Comparison of ENCODE assay signal across 35 cellular contexts in the genomic region with DNA sequence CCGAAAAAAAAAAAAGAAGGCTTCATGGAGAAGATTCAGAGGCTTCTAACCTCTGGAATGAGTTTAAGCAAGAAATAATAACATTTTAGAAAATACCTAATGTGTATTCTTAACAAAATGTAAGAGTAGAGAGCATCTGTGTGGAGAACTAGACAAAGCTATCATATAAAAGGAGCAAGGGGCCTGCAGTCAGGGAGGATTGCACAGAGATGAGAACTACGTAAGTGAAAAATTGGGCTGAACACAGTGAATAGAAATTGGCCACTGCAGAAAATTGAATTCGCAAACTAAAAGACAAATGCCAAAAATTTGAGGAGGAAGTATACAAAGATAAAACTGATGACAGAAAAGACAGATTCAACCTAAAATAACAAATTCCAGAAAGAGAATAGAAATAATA.
"Had no signal": no experiment of that assay in that cellular context is flagged by ENCODE, and none has a peak within 500 bp of the region (broad histone marks: within the 10 kb centered on the region; RNA-seq: fewer than 3 reads in every experiment).

No MANE protein-coding gene starts in this region.

- H3K4me1 ChIP-seq: adrenal gland, ascending aorta had no signal

- H3K36me3 ChIP-seq: adrenal gland, ascending aorta, cardiac muscle cell had no signal

- H3K4me1 Mint-ChIP-seq: activated B cell treated with CpG ODN at 0.5 μM for 24 hours; activated CD4-positive, alpha-beta T cell treated with anti-CD3 and anti-CD28 coated beads, Interleukin-2, amount 10 ng/mL, durations not matched to agents 24 days and 14 days; activated naive CD8-positive, alpha-beta T cell treated with anti-CD3 and anti-CD28 coated beads for 36 hours; activated T-helper 17 cell treated with anti-CD3 and anti-CD28 coated beads, Interleukin-2, amount 50 U/mL, for 72 hours had no signal

- H3K27ac ChIP-seq: adrenal gland, ascending aorta, cardiac muscle cell, VCaP had no signal

- DNase-seq: activated B cell treated with CpG ODN at 0.5 μM for 24 hours; activated CD4-positive, alpha-beta memory T cell treated with anti-CD3 and anti-CD28 coated beads for 36 hours; activated CD4-positive, alpha-beta T cell treated with anti-CD3 and anti-CD28 coated beads for 4 hours; activated CD4-positive, alpha-beta T cell treated with anti-CD3 and anti-CD28 coated beads, Interleukin-2, amount 10 ng/mL, durations not matched to agents 24 days and 14 days; activated CD4-positive, alpha-beta T cell treated with anti-CD3 and anti-CD28 coated beads, Interleukin-2, amount 50 U/mL, for 1 hour; activated CD4-positive, alpha-beta T cell treated with anti-CD3 and anti-CD28 coated beads, Interleukin-2, amount 50 U/mL, for 4 hours; activated CD4-positive, CD25-positive, alpha-beta regulatory T cell treated with anti-CD3 and anti-CD28 coated beads, Interleukin-2, amount 50 U/mL, for 72 hours; activated CD8-positive, alpha-beta memory T cell treated with anti-CD3 and anti-CD28 coated beads, Interleukin-2, amount 50 U/mL, for 4 hours; activated CD8-positive, alpha-beta T cell treated with anti-CD3 and anti-CD28 coated beads for 36 hours; activated effector memory CD4-positive, alpha-beta T cell treated with anti-CD3 and anti-CD28 coated beads, Interleukin-2, amount 50 U/mL, for 16 hours; activated gamma-delta T cell treated with Interleukin-2 at 50 U/mL for 16 hours; activated naive CD4-positive, alpha-beta T cell; activated naive CD4-positive, alpha-beta T cell treated with anti-CD3 and anti-CD28 coated beads for 36 hours; activated naive CD4-positive, alpha-beta T cell treated with anti-CD3 and anti-CD28 coated beads, Interleukin-2, amount 50 U/mL, for 16 hours; activated naive CD8-positive, alpha-beta T cell treated with anti-CD3 and anti-CD28 coated beads for 36 hours; activated T-cell treated with anti-CD3 and anti-CD28 coated beads for 4 hours; activated T-cell treated with anti-CD3 and anti-CD28 coated beads, Interleukin-2, amount 50 U/mL, for 1 hour; activated T-cell treated with anti-CD3 and anti-CD28 coated beads, Interleukin-2, amount 50 U/mL, for 4 hours; activated T-cell treated with anti-CD3 and anti-CD28 coated beads, Interleukin-2, amount 50 U/mL, for 72 hours; adrenal gland; amniotic stem cell; central memory CD4-positive, alpha-beta T cell; SW 1271; T-helper 1 cell; T-helper 2 cell; T-helper 9 cell had no signal

- H3K9me3 Mint-ChIP-seq: activated B cell treated with CpG ODN at 0.5 μM for 24 hours; activated CD4-positive, alpha-beta memory T cell treated with anti-CD3 and anti-CD28 coated beads for 36 hours; activated CD4-positive, alpha-beta T cell treated with anti-CD3 and anti-CD28 coated beads, Interleukin-2, amount 10 ng/mL, durations not matched to agents 24 days and 14 days; activated CD8-positive, alpha-beta T cell treated with anti-CD3 and anti-CD28 coated beads for 36 hours; activated naive CD4-positive, alpha-beta T cell treated with anti-CD3 and anti-CD28 coated beads for 36 hours; activated naive CD4-positive, alpha-beta T cell treated with anti-CD3 and anti-CD28 coated beads, Interleukin-2, amount 50 U/mL, for 72 hours; activated naive CD8-positive, alpha-beta T cell treated with anti-CD3 and anti-CD28 coated beads for 36 hours; activated T-cell treated with anti-CD3 and anti-CD28 coated beads, Interleukin-2, amount 50 U/mL, for 4 hours; activated T-cell treated with anti-CD3 and anti-CD28 coated beads, Interleukin-2, amount 50 U/mL, for 72 hours; activated T-helper 1 cell treated with anti-CD3 and anti-CD28 coated beads, Interleukin-12 subunit alpha, Interleukin-12 subunit beta, Interleukin-2, Interleukin-4 antibody, amounts not matched to agents 30 ng/mL and 10 ng/mL and 1 ng/mL, durations not matched to agents 14 hours and 24 hours and 36 hours; activated T-helper 17 cell treated with anti-CD3 and anti-CD28 coated beads, Interleukin-2, amount 50 U/mL, for 72 hours; brain; T-helper 1 cell treated with Interleukin-12 subunit alpha and Interleukin-12 subunit beta and Interleukin-4 antibody, amounts not matched to agents 30 μg/mL and 1 μg/mL, for 36 hours; T-helper 2 cell treated with Interferon-gamma antibody and Interleukin-4, amounts not matched to agents 5 μg/mL and 100 μg/mL, for 36 hours had no signal

- H3K9me3 ChIP-seq: adrenal gland, ascending aorta had no signal

- H3K27ac Mint-ChIP-seq: activated B cell treated with CpG ODN at 0.5 μM for 24 hours; activated CD4-positive, alpha-beta memory T cell treated with anti-CD3 and anti-CD28 coated beads for 36 hours; activated CD4-positive, alpha-beta T cell treated with anti-CD3 and anti-CD28 coated beads, Interleukin-2, amount 10 ng/mL, durations not matched to agents 24 days and 14 days; activated CD8-positive, alpha-beta T cell treated with anti-CD3 and anti-CD28 coated beads for 36 hours; activated naive CD4-positive, alpha-beta T cell treated with anti-CD3 and anti-CD28 coated beads for 36 hours; activated naive CD8-positive, alpha-beta T cell treated with anti-CD3 and anti-CD28 coated beads for 36 hours; activated T-cell treated with anti-CD3 and anti-CD28 coated beads, Interleukin-2, amount 50 U/mL, for 72 hours; activated T-helper 1 cell treated with anti-CD3 and anti-CD28 coated beads, Interleukin-12 subunit alpha, Interleukin-12 subunit beta, Interleukin-2, Interleukin-4 antibody, amounts not matched to agents 30 ng/mL and 10 ng/mL and 1 ng/mL, durations not matched to agents 14 hours and 24 hours and 36 hours; activated T-helper 17 cell treated with anti-CD3 and anti-CD28 coated beads, Interleukin-2, amount 50 U/mL, for 72 hours; T-helper 1 cell treated with Interleukin-12 subunit alpha and Interleukin-12 subunit beta and Interleukin-4 antibody, amounts not matched to agents 30 μg/mL and 1 μg/mL, for 36 hours; T-helper 2 cell treated with Interferon-gamma antibody and Interleukin-4, amounts not matched to agents 5 μg/mL and 100 μg/mL, for 36 hours had no signal

- ATAC-seq: activated CD8-positive, alpha-beta T cell treated with anti-CD3 and anti-CD28 coated beads for 36 hours; activated naive CD4-positive, alpha-beta T cell treated with anti-CD3 and anti-CD28 coated beads, Interleukin-2, amount 50 U/mL, for 72 hours; activated T-cell treated with anti-CD3 and anti-CD28 coated beads, Interleukin-2, amount 50 U/mL, for 4 hours; activated T-cell treated with anti-CD3 and anti-CD28 coated beads, Interleukin-2, amount 50 U/mL, for 72 hours; activated T-helper 17 cell treated with anti-CD3 and anti-CD28 coated beads, Interleukin-2, amount 50 U/mL, for 72 hours had no signal

- H3K4me3 ChIP-seq: adrenal gland, ascending aorta, cardiac muscle cell had no signal

- H3K27me3 ChIP-seq: adrenal gland, ascending aorta, cardiac muscle cell had no signal

- H3K4me3 Mint-ChIP-seq: activated B cell treated with CpG ODN at 0.5 μM for 24 hours; activated CD4-positive, alpha-beta memory T cell treated with anti-CD3 and anti-CD28 coated beads for 36 hours; activated CD4-positive, alpha-beta T cell treated with anti-CD3 and anti-CD28 coated beads, Interleukin-2, amount 10 ng/mL, durations not matched to agents 24 days and 14 days; activated CD8-positive, alpha-beta T cell treated with anti-CD3 and anti-CD28 coated beads for 36 hours; activated naive CD4-positive, alpha-beta T cell treated with anti-CD3 and anti-CD28 coated beads for 36 hours; activated naive CD8-positive, alpha-beta T cell treated with anti-CD3 and anti-CD28 coated beads for 36 hours; activated T-cell treated with anti-CD3 and anti-CD28 coated beads, Interleukin-2, amount 50 U/mL, for 4 hours; activated T-cell treated with anti-CD3 and anti-CD28 coated beads, Interleukin-2, amount 50 U/mL, for 72 hours; activated T-helper 1 cell treated with anti-CD3 and anti-CD28 coated beads, Interleukin-12 subunit alpha, Interleukin-12 subunit beta, Interleukin-2, Interleukin-4 antibody, amounts not matched to agents 30 ng/mL and 10 ng/mL and 1 ng/mL, durations not matched to agents 14 hours and 24 hours and 36 hours; activated T-helper 17 cell treated with anti-CD3 and anti-CD28 coated beads, Interleukin-2, amount 50 U/mL, for 72 hours; brain; T-helper 1 cell treated with Interleukin-12 subunit alpha and Interleukin-12 subunit beta and Interleukin-4 antibody, amounts not matched to agents 30 μg/mL and 1 μg/mL, for 36 hours; T-helper 2 cell treated with Interferon-gamma antibody and Interleukin-4, amounts not matched to agents 5 μg/mL and 100 μg/mL, for 36 hours had no signal

- H3K27me3 Mint-ChIP-seq: activated B cell treated with CpG ODN at 0.5 μM for 24 hours; activated CD4-positive, alpha-beta memory T cell treated with anti-CD3 and anti-CD28 coated beads for 36 hours; activated CD4-positive, alpha-beta T cell treated with anti-CD3 and anti-CD28 coated beads, Interleukin-2, amount 10 ng/mL, durations not matched to agents 24 days and 14 days; activated CD8-positive, alpha-beta T cell treated with anti-CD3 and anti-CD28 coated beads for 36 hours; activated naive CD8-positive, alpha-beta T cell treated with anti-CD3 and anti-CD28 coated beads for 36 hours; activated T-helper 17 cell treated with anti-CD3 and anti-CD28 coated beads, Interleukin-2, amount 50 U/mL, for 72 hours; brain had no signal
